9 cellular contexts compared by ENCODE assay signal in the genomic region with DNA sequence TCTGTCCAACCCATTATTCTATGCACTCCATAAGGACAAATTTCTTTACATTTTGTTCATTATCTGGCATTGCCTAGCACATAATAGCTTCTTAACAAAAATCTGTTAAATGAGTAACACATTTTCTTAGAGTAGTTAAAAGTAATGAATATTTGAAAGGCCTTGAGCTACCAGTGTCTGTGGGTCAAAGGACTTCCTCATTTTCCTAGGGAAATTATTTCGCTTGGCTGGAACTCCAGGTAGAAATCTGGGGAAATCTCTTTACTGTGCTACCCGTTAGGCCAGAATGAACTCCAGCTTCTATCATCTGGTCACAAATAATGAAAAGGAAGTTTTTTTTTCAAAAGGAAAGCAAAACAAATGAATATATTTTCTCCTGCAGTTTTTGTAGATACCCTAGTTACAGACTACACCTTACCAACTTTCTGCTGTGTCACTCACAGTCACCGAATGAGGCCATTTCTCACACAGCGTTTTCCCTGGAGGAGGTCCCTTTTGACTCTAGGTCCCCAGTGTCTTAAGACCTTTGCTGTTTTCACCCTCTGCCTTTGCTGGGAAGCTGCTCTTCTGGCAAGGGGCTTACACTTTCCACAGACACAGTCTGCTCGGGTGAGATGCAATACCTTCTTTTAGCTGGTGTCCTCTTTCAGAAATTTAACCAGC. TPM values are rescaled to one million over a fixed set of nuclear protein-coding genes. Genes with fewer than 3 reads are reported as not detected.
DNase-seq lines count a peak whose midpoint lies in the region; ATAC-seq and TF ChIP-seq lines count a peak whose summit lies in the region.
"Had no signal": no experiment of that assay in that cellular context is flagged by ENCODE, and none has a peak within 500 bp of the region (broad histone marks: within the 10 kb centered on the region; RNA-seq: fewer than 3 reads in every experiment).

No MANE protein-coding gene starts in this region.

- peaks cover 19% of the 10 kb centered on the region for H3K36me3 Mint-ChIP-seq in CD8-positive, alpha-beta T cell
- H3K36me3 Mint-ChIP-seq in nephron progenitor cell (ENCODE audit: low read depth): no peaks in the 10 kb centered on the region

- peaks cover 23% of the 10 kb centered on the region for H3K4me1 ChIP-seq in CD8-positive, alpha-beta T cell (ENCODE audit: insufficient read depth, low read length)
- peaks cover 4% of the 10 kb centered on the region for H3K4me1 ChIP-seq in hepatocyte (ENCODE audit: insufficient read depth)

- no peaks in the 10 kb centered on the region for H3K27me3 ChIP-seq in CD8-positive, alpha-beta T cell (ENCODE audit: insufficient read depth, low read length)
- H3K27me3 ChIP-seq in hepatocyte: no peaks in the 10 kb centered on the region
- H3K27me3 ChIP-seq: cardiac muscle cell had no signal

- no peak for DNase-seq in CD8-positive, alpha-beta T cell
- peak; percentile 17 for DNase-seq in RPMI7951 (ENCODE audit: low read depth)
- no peak for DNase-seq in hepatocyte (ENCODE audit: low spot score)
- no peak for DNase-seq in NCI-H1694 treated with DMSO at 0.1 percent for 48 hours (lab: John Stamatoyannopoulos, UW)
- no peak for DNase-seq in retina
- DNase-seq in nephron progenitor cell: no peak

- peak overlapping the region; percentile 61 for H3K4me3 ChIP-seq in CD8-positive, alpha-beta T cell (ENCODE audit: low read depth, low read length)
- no peak overlapping the region for H3K4me3 ChIP-seq in hepatocyte
- H3K4me3 ChIP-seq: cardiac muscle cell had no signal

- CTCF ChIA-PET in CD8-positive, alpha-beta T cell (lab: Charles Lee): no interaction called here

- H3K36me3 ChIP-seq in CD8-positive, alpha-beta T cell (ENCODE audit: insufficient read depth, low read length): peaks cover 21% of the 10 kb centered on the region
- no peaks in the 10 kb centered on the region for H3K36me3 ChIP-seq in hepatocyte (replicated peaks; ENCODE audit: insufficient read depth, low read depth)
- H3K36me3 ChIP-seq: cardiac muscle cell had no signal

- intact Hi-C loops in CD8-positive, alpha-beta T cell (cut with DNase I, micrococcal nuclease): loop anchor here in 1 of 2 experiments (1.0 to 5.0 kb wide), 2 partner anchors 86 to 856 kb away; a partner anchor contains a TSS

- H3K4me1 Mint-ChIP-seq in CD8-positive, alpha-beta T cell (ENCODE audit: low read depth): peaks cover 33% of the 10 kb centered on the region
- no peaks in the 10 kb centered on the region for H3K4me1 Mint-ChIP-seq in nephron progenitor cell

- no peak for TF ChIP-seq CTCF in CD8-positive, alpha-beta T cell (IDR thresholded peaks at IDR 0.05)
- no peak for TF ChIP-seq CTCF in hepatocyte (IDR thresholded peaks at IDR 0.05; ENCODE audit: poor library complexity)
- no peak for TF ChIP-seq CTCF in nephron progenitor cell (IDR thresholded peaks at IDR 0.05)

- no peaks in the 10 kb centered on the region for H4K20me1 ChIP-seq in hepatocyte (ENCODE audit: insufficient read depth, poor library complexity, severe bottlenecking)

- peaks cover 2% of the 10 kb centered on the region for H3K9me3 Mint-ChIP-seq in CD8-positive, alpha-beta T cell
- H3K9me3 Mint-ChIP-seq in nephron progenitor cell: no peaks in the 10 kb centered on the region

- H3K27ac Mint-ChIP-seq in CD8-positive, alpha-beta T cell: peak overlapping the region; percentile 90
- H3K27ac Mint-ChIP-seq in nephron progenitor cell: no peak overlapping the region

- H3K4me2 ChIP-seq in hepatocyte: peak overlapping the region; percentile 61

- POLR2A ChIA-PET in CD8-positive, alpha-beta T cell (lab: Charles Lee): interaction anchor here (1.5 to 1.6 kb wide), 2 partner anchors 10 to 29 kb away, joined by 4 to 8 read pairs; a partner anchor contains a TSS

- H2AFZ ChIP-seq in hepatocyte: peak overlapping the region; percentile 32

- no peaks in the 10 kb centered on the region for H3K27me3 Mint-ChIP-seq in CD8-positive, alpha-beta T cell (ENCODE audit: low read depth)
- peaks cover 10% of the 10 kb centered on the region for H3K27me3 Mint-ChIP-seq in nephron progenitor cell (ENCODE audit: low read depth, poor library complexity)

- peak overlapping the region; percentile 94 for H3K4me3 Mint-ChIP-seq in CD8-positive, alpha-beta T cell
- H3K4me3 Mint-ChIP-seq in nephron progenitor cell: no peak overlapping the region

- ATAC-seq in CD8-positive, alpha-beta T cell: no peak
- ATAC-seq in GM21528 (IDR thresholded peaks at IDR 0.05; ENCODE audit: low FRiP score, unreplicated experiment): peak; percentile 24
- no peak for ATAC-seq in HG03457 (IDR thresholded peaks at IDR 0.05; ENCODE audit: unreplicated experiment)

- H3K27ac ChIP-seq in CD8-positive, alpha-beta T cell (ENCODE audit: low read depth, low read length): peak overlapping the region; percentile 44
- no peak overlapping the region for H3K27ac ChIP-seq in hepatocyte
- H3K27ac ChIP-seq: cardiac muscle cell had no signal

- no peaks in the 10 kb centered on the region for H3K9me2 ChIP-seq in hepatocyte (replicated peaks; ENCODE audit: insufficient read depth)

- H3K9me3 ChIP-seq in CD8-positive, alpha-beta T cell (ENCODE audit: low read length): no peaks in the 10 kb centered on the region
- H3K9me3 ChIP-seq in hepatocyte (ENCODE audit: low read depth): no peaks in the 10 kb centered on the region

- WGBS in hepatocyte (ENCODE audit: low lambda C conversion rate, missing lambda C conversion rate): 82% methylated on average over 5 of the region's 5 CpGs

- H3K79me2 ChIP-seq in hepatocyte: no peaks in the 10 kb centered on the region

RNA-seq across cellular contexts. Expression of a gene that starts 1.6 kb away (rescaled TPM):
- 1 to 10 TPM; 4.2 to 6.8 TPM for total RNA-seq in CD8-positive, alpha-beta T cell
- 25.9 and 33.9 TPM in 2 replicates for total RNA-seq in RPMI7951 (2014; rRNA removed; shearing (Covaris generic))
- total RNA-seq in hepatocyte: 1.5 and 4.5 TPM in 2 replicates
- polyA plus RNA-seq in hepatocyte: 1.5 and 3.4 TPM in 2 replicates
- total RNA-seq: cardiac muscle cell had no signal
- polyA plus RNA-seq: cardiac muscle cell had no signal

RNA-seq across cellular contexts. Expression of a gene that starts 28.8 kb away (rescaled TPM):
- 10 to 100 TPM; 23.5 to 23.8 TPM for total RNA-seq in CD8-positive, alpha-beta T cell
- total RNA-seq in RPMI7951 (2014; rRNA removed; shearing (Covaris generic)): 18.8 and 24.3 TPM in 2 replicates
- 2.6 and 4.4 TPM in 2 replicates for total RNA-seq in hepatocyte
- 0.54 and 1.1 TPM in 2 replicates for polyA plus RNA-seq in hepatocyte
- polyA plus RNA-seq: cardiac muscle cell had no signal
